ENCODE assay signal across 8 cellular contexts in the genomic region with DNA sequence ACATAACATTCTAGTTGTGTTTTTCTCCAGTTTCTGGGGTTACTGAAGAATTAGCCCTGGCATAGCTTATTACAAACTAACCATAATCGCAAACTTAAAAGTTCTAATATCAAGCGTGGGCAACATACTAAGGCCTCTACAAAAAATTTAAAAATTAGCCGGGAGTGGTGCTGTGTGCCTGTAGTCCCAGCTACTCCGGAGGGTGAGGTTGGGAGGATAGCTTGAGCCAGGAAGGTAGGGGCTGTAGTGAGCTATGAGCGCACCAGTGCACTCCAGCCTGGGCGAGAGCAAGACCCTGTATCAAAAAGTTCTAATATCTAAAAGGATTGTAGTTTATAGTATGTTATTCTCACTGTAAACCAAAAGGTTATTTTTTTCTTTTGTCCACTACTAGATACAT. TPM values are rescaled to one million over a fixed set of nuclear protein-coding genes. Genes with fewer than 3 reads are reported as not detected.
DNase-seq lines count a peak whose midpoint lies in the region; ATAC-seq lines count a peak whose summit lies in the region.

No MANE protein-coding gene starts in this region.

- WGBS in mesenchymal stem cell, result 68% methylated on average over 4 of the region's 6 CpGs

- POLR2A ChIA-PET in activated CD4-positive, alpha-beta memory T cell treated with anti-CD3 and anti-CD28 coated beads, Interleukin-2, amount 10 ng/mL, durations not matched to agents 7 days and 5 days (lab: Charles Lee), result interaction anchor here (1.1 to 4.4 kb wide), 4 partner anchors 8 to 48 kb away, joined by 4 to 38 read pairs (median 14); no protein-coding TSS in a partner anchor

- peak overlapping the region; percentile 23 for H3K4me2 ChIP-seq in mesenchymal stem cell (ENCODE audit: low read length, poor library complexity, severe bottlenecking)

- H3K79me1 ChIP-seq in mesenchymal stem cell (replicated peaks; ENCODE audit: low read length, poor library complexity, severe bottlenecking), result peaks cover 3% of the 10 kb centered on the region

- ATAC-seq in HG02870 (IDR thresholded peaks at IDR 0.05; ENCODE audit: unreplicated experiment) (no peak), GM19035 (IDR thresholded peaks at IDR 0.05; ENCODE audit: unreplicated experiment) (no peak)

- H2AFZ ChIP-seq in ACC112 (ENCODE audit: low read length, unreplicated experiment) (peak overlapping the region; percentile 96), mesenchymal stem cell (ENCODE audit: low read depth, low read length) (peak overlapping the region; percentile 63)

- H3K27ac Mint-ChIP-seq in activated CD4-positive, alpha-beta memory T cell treated with anti-CD3 and anti-CD28 coated beads, Interleukin-2, amount 10 ng/mL, durations not matched to agents 7 days and 5 days, result peak overlapping the region; percentile 99

- H3K9me3 Mint-ChIP-seq in activated CD4-positive, alpha-beta memory T cell treated with anti-CD3 and anti-CD28 coated beads, Interleukin-2, amount 10 ng/mL, durations not matched to agents 7 days and 5 days, result no peaks in the 10 kb centered on the region

- H3K4me3 Mint-ChIP-seq in activated CD4-positive, alpha-beta memory T cell treated with anti-CD3 and anti-CD28 coated beads, Interleukin-2, amount 10 ng/mL, durations not matched to agents 7 days and 5 days, result peak overlapping the region; percentile 95

- H4K91ac ChIP-seq in mesenchymal stem cell (ENCODE audit: low read length), result no peak overlapping the region

- no peak overlapping the region for H3K23ac ChIP-seq in mesenchymal stem cell (ENCODE audit: low read length in 2 of 2)

- no peak overlapping the region for H3K4ac ChIP-seq in mesenchymal stem cell (ENCODE audit: low read depth in 1 of 2, low read length in 2 of 2)

- H2BK12ac ChIP-seq in mesenchymal stem cell (ENCODE audit: low read length in 2 of 2), result no peak overlapping the region

- H3K9me3 ChIP-seq in HAP-1 (no peaks in the 10 kb centered on the region), mesenchymal stem cell (ENCODE audit: control insufficient read depth, low read length) (no peaks in the 10 kb centered on the region)

- no peak overlapping the region for H2BK120ac ChIP-seq in mesenchymal stem cell (ENCODE audit: low read depth, low read length)

- H3K4me1 Mint-ChIP-seq in activated CD4-positive, alpha-beta memory T cell treated with anti-CD3 and anti-CD28 coated beads, Interleukin-2, amount 10 ng/mL, durations not matched to agents 7 days and 5 days, result peaks cover 32% of the 10 kb centered on the region

- H2BK5ac ChIP-seq in mesenchymal stem cell (ENCODE audit: low read depth, low read length, poor library complexity, severe bottlenecking), result no peak overlapping the region

- CTCF ChIA-PET in activated CD4-positive, alpha-beta memory T cell treated with anti-CD3 and anti-CD28 coated beads, Interleukin-2, amount 10 ng/mL, durations not matched to agents 7 days and 5 days (lab: Charles Lee), result interaction anchor here (0.5 kb wide), 1 partner anchor 117 kb away, joined by 3 read pairs; no protein-coding TSS in a partner anchor

- peaks cover 50% of the 10 kb centered on the region for H3K36me3 Mint-ChIP-seq in activated CD4-positive, alpha-beta memory T cell treated with anti-CD3 and anti-CD28 coated beads, Interleukin-2, amount 10 ng/mL, durations not matched to agents 7 days and 5 days (ENCODE audit: low read depth)

- no peak overlapping the region for H2AK5ac ChIP-seq in mesenchymal stem cell (ENCODE audit: low read length, severe bottlenecking)

- in situ Hi-C loops in HAP-1 (cut with MboI; ENCODE audit: low sequenced_read_pairs), result no loop called here

- H3K27me3 ChIP-seq in ACC112 (ENCODE audit: insufficient read depth, low read length) (no peaks in the 10 kb centered on the region), HAP-1 (ENCODE audit: low read depth) (no peaks in the 10 kb centered on the region), mesenchymal stem cell (ENCODE audit: control insufficient read depth in 1 of 2, insufficient read depth in 1 of 2, low read length in 2 of 2) (no peaks in the 10 kb centered on the region)

- H2BK15ac ChIP-seq in mesenchymal stem cell (ENCODE audit: low read depth, poor library complexity, severe bottlenecking), result no peak overlapping the region

- peaks cover 38% of the 10 kb centered on the region for H3K79me2 ChIP-seq in ACC112 (ENCODE audit: control insufficient read depth, insufficient read depth, low read length, unreplicated experiment)

- DNase-seq in HAP-1 (ENCODE audit: low spot score in 2 of 2), result peak in 1 of 2 experiments; percentile 42
- no peak for DNase-seq in activated CD4-positive, alpha-beta memory T cell treated with anti-CD3 and anti-CD28 coated beads, Interleukin-2, amount 10 ng/mL, durations not matched to agents 7 days and 5 days
- no peak for DNase-seq in mesenchymal stem cell
- no peak for DNase-seq in cerebellar cortex (ENCODE audit: low spot score)
- DNase-seq in HuH-7 (ENCODE audit: low spot score), result no peak

- H3K27me3 Mint-ChIP-seq in activated CD4-positive, alpha-beta memory T cell treated with anti-CD3 and anti-CD28 coated beads, Interleukin-2, amount 10 ng/mL, durations not matched to agents 7 days and 5 days, result no peaks in the 10 kb centered on the region

- peak overlapping the region; percentile 76 for H4K8ac ChIP-seq in mesenchymal stem cell (ENCODE audit: low read length)

- no peak overlapping the region for H3K14ac ChIP-seq in mesenchymal stem cell (ENCODE audit: low read length in 2 of 2)

- H3K36me3 ChIP-seq in ACC112 (ENCODE audit: insufficient read depth, low read length) (no peaks in the 10 kb centered on the region), HAP-1 (replicated peaks) (peaks cover 28% of the 10 kb centered on the region), mesenchymal stem cell (ENCODE audit: control insufficient read depth in 1 of 2, insufficient read depth in 2 of 2, low read depth in 1 of 2, low read length in 2 of 2) (no peaks in the 10 kb centered on the region)

- H3K4me3 ChIP-seq in ACC112 (ENCODE audit: low read depth, low read length), result peak overlapping the region; percentile 93
- H3K4me3 ChIP-seq in HAP-1, result peak overlapping the region; percentile 90
- peak overlapping the region in 1 of 2 experiments; percentile 98 for H3K4me3 ChIP-seq in mesenchymal stem cell (ENCODE audit: insufficient read depth in 1 of 2, low read depth in 1 of 2, low read length in 2 of 2)

- no peak overlapping the region for H3K18ac ChIP-seq in mesenchymal stem cell (ENCODE audit: low read depth in 1 of 2, low read length in 2 of 2)

- H3K9ac ChIP-seq in mesenchymal stem cell (ENCODE audit: low read length), result peak overlapping the region; percentile 84

- no peak overlapping the region for H3K27ac ChIP-seq in ACC112 (ENCODE audit: low read depth, low read length)
- no peak overlapping the region for H3K27ac ChIP-seq in mesenchymal stem cell (ENCODE audit: low read length, poor library complexity, severe bottlenecking)

- H3K4me1 ChIP-seq in ACC112 (ENCODE audit: control insufficient read depth, insufficient read depth, low read length, unreplicated experiment) (peaks cover 14% of the 10 kb centered on the region), HAP-1 (peaks cover 10% of the 10 kb centered on the region), mesenchymal stem cell (ENCODE audit: control insufficient read depth, insufficient read depth, low read depth, low read length) (peaks cover 6% of the 10 kb centered on the region)

RNA-seq across cellular contexts. Expression of gene OIP5, which starts 1.1 kb away (rescaled TPM):
- total RNA-seq in activated CD4-positive, alpha-beta memory T cell treated with anti-CD3 and anti-CD28 coated beads, Interleukin-2, amount 10 ng/mL, durations not matched to agents 7 days and 5 days, result 10 to 100 TPM; 15.2 to 15.4 TPM
- 1.3 TPM for polyA plus RNA-seq in mesenchymal stem cell (2013, experiment 1 of 2)
- 1.4 TPM for polyA plus RNA-seq in mesenchymal stem cell (2013, experiment 2 of 2)

RNA-seq across cellular contexts. Expression of gene NUSAP1, which starts 1.4 kb away (rescaled TPM):
- total RNA-seq in activated CD4-positive, alpha-beta memory T cell treated with anti-CD3 and anti-CD28 coated beads, Interleukin-2, amount 10 ng/mL, durations not matched to agents 7 days and 5 days, result 100 to 1,000 TPM; 243 to 251 TPM
- polyA plus RNA-seq in mesenchymal stem cell (2013, experiment 1 of 2), result 11.7 TPM
- polyA plus RNA-seq in mesenchymal stem cell (2013, experiment 2 of 2), result 11.4 TPM
